Comparison of ENCODE assay signal across 16 cellular contexts in the genomic region with DNA sequence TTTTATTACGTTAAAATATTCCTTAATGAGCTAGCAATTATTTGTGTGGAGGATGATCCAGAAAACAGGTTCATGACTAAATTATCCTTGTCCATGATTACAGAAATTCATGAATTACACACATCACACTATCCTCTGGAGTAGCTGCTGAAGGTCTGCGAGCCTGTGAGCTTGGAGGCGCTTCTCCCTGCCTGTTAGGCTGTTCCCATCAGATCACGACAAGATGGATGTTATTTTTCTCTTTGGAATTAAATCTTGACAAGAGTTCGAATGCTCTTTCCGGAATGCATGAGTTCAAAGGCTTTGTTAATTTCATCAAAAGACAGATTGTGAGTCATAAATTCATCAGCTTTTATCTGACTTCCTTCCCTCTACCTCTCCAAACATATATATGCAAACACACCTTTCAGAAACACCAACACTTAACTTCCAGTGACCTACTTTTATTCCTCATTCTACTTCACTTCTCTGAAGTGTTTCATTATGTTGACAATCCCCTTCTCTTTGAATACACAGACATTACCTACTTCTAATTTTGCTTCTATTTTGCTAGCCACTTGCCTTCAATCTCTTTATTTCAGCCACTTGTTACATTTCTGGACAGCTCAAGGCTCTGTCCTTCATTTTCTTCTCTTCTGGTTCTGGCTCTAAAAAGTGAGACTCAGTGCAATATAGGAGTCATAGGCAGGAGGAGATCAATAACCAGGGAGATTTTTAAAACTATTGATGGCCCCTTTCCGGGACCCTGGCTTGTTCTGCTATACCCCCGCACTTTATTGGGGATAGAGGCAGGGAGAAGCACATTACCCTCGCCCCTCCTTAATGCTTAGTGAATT.
DNase-seq lines count a peak whose midpoint lies in the region; ATAC-seq, FAIRE-seq and TF ChIP-seq lines count a peak whose summit lies in the region.
"Had no signal": no experiment of that assay in that cellular context is flagged by ENCODE, and none has a peak within 500 bp of the region (broad histone marks: within the 10 kb centered on the region; RNA-seq: fewer than 3 reads in every experiment).

No MANE protein-coding gene starts in this region.

- H3K9me3 Mint-ChIP-seq in astrocyte (ENCODE audit: unreplicated experiment) = no peaks in the 10 kb centered on the region

- no peak for TF ChIP-seq POLR2A in vagina (IDR thresholded peaks at IDR 0.05)

- FAIRE-seq in astrocyte (lab: Jason Lieb, UNC) = peak; percentile 77
- FAIRE-seq: K562 had no signal

- no peak overlapping the region for H3K4me3 Mint-ChIP-seq in astrocyte (ENCODE audit: unreplicated experiment)

- no peak overlapping the region for H3K27ac Mint-ChIP-seq in astrocyte (ENCODE audit: unreplicated experiment)

- DNase-seq in NCI-H1417 (lab: John Stamatoyannopoulos, UW) (peak in 2 of 3 experiments; percentile 21 to 37), NCI-H1417 treated with DMSO at 0.1 percent for 48 hours (lab: John Stamatoyannopoulos, UW) (no peak), NCI-H748 treated with DMSO at 0.1 percent for 48 hours (lab: John Stamatoyannopoulos, UW) (peak; percentile 63), astrocyte (ENCODE audit: low read depth) (no peak), osteoblast (ENCODE audit: insufficient read length, low spot score, missing footprints) (peak; percentile 3), vagina (ENCODE audit: extremely low spot score in 2 of 2) (no peak)
- DNase-seq: 8988T, aorta, COR-L47, NCI-H1930, occipital lobe, thyroid gland had no signal

- H3K36me3 Mint-ChIP-seq in astrocyte (ENCODE audit: low read depth, unreplicated experiment) = no peaks in the 10 kb centered on the region

- H3K79me2 ChIP-seq in astrocyte (ENCODE audit: insufficient read depth, low read length) (no peaks in the 10 kb centered on the region), osteoblast (ENCODE audit: insufficient read depth, low read length) (no peaks in the 10 kb centered on the region)

- H3K4me3 ChIP-seq in astrocyte (ENCODE audit: insufficient read depth, low read depth, low read length) (no peak overlapping the region), osteoblast (ENCODE audit: insufficient read depth, low read length) (no peak overlapping the region), vagina (no peak overlapping the region)
- H3K4me3 ChIP-seq: K562, skin epidermis, thyroid gland had no signal

- TF ChIP-seq CTCF in astrocyte (IDR thresholded peaks at IDR 0.05; ENCODE audit: insufficient read depth, low read depth, low read length) (no peak), osteoblast (IDR thresholded peaks at IDR 0.05; ENCODE audit: extremely low read depth, low read depth, low read length) (no peak), vagina (IDR thresholded peaks at IDR 0.05) (no peak)

- no peak for ATAC-seq in GM19452 (IDR thresholded peaks at IDR 0.05; ENCODE audit: unreplicated experiment)
- no peak for ATAC-seq in GM18907 (IDR thresholded peaks at IDR 0.05; ENCODE audit: unreplicated experiment)
- ATAC-seq: K562 had no signal

- peaks cover 2% of the 10 kb centered on the region for H3K27me3 Mint-ChIP-seq in astrocyte (ENCODE audit: low read depth, unreplicated experiment)

- no peak overlapping the region for H2AFZ ChIP-seq in astrocyte (ENCODE audit: low read depth, low read length)
- no peak overlapping the region for H2AFZ ChIP-seq in osteoblast (ENCODE audit: low read length)

- H3K4me1 Mint-ChIP-seq in astrocyte (ENCODE audit: low read depth, unreplicated experiment) = no peaks in the 10 kb centered on the region

- no peaks in the 10 kb centered on the region for H3K4me1 ChIP-seq in astrocyte (ENCODE audit: insufficient read depth, low read length)
- no peaks in the 10 kb centered on the region for H3K4me1 ChIP-seq in osteoblast (ENCODE audit: insufficient read depth, low read length)
- no peaks in the 10 kb centered on the region for H3K4me1 ChIP-seq in vagina
- H3K4me1 ChIP-seq: thyroid gland had no signal

- no peaks in the 10 kb centered on the region for H3K27me3 ChIP-seq in astrocyte (ENCODE audit: insufficient read depth, low read length)
- H3K27me3 ChIP-seq in osteoblast (ENCODE audit: insufficient read depth, low read length) = no peaks in the 10 kb centered on the region
- no peaks in the 10 kb centered on the region for H3K27me3 ChIP-seq in vagina
- H3K27me3 ChIP-seq: thyroid gland had no signal

- no peak overlapping the region for H3K9ac ChIP-seq in astrocyte (ENCODE audit: low read length)

- H3K36me3 ChIP-seq in astrocyte (ENCODE audit: insufficient read depth, low read length) (no peaks in the 10 kb centered on the region), osteoblast (ENCODE audit: insufficient read depth, low read length) (no peaks in the 10 kb centered on the region), vagina (no peaks in the 10 kb centered on the region)
- H3K36me3 ChIP-seq: thyroid gland had no signal

- intact Hi-C loops in vagina (cut with DNase I) = no loop called here

- H3K9me3 ChIP-seq in astrocyte (ENCODE audit: insufficient read depth, low read depth, low read length) (no peaks in the 10 kb centered on the region), osteoblast (ENCODE audit: low read depth, low read length) (no peaks in the 10 kb centered on the region), vagina (no peaks in the 10 kb centered on the region)
- H3K9me3 ChIP-seq: thyroid gland had no signal

- H4K20me1 ChIP-seq in astrocyte (ENCODE audit: insufficient read depth, low read length) (no peaks in the 10 kb centered on the region), osteoblast (ENCODE audit: insufficient read depth, low read length) (no peaks in the 10 kb centered on the region)

- H3K4me2 ChIP-seq in astrocyte (ENCODE audit: low read length) = no peak overlapping the region
- no peak overlapping the region for H3K4me2 ChIP-seq in osteoblast (ENCODE audit: insufficient read depth, low read length)

- H3K27ac ChIP-seq in astrocyte (ENCODE audit: low read depth, low read length) = no peak overlapping the region
- no peak overlapping the region for H3K27ac ChIP-seq in osteoblast (ENCODE audit: low read depth, low read length)
- H3K27ac ChIP-seq in vagina = no peak overlapping the region
- H3K27ac ChIP-seq: thyroid gland had no signal

Comparison
In these comparisons a context has a peak if more than half of its experiments do, and no peak if none do; other contexts are left out.
1. DNase-seq: peak in NCI-H1417 (2 of 3), NCI-H748 treated with DMSO at 0.1 percent for 48 hours (single experiment) and osteoblast (single experiment); none in NCI-H1417 treated with DMSO at 0.1 percent for 48 hours (single experiment), astrocyte (single experiment) and vagina (0 of 2).